In the genomic region with DNA sequence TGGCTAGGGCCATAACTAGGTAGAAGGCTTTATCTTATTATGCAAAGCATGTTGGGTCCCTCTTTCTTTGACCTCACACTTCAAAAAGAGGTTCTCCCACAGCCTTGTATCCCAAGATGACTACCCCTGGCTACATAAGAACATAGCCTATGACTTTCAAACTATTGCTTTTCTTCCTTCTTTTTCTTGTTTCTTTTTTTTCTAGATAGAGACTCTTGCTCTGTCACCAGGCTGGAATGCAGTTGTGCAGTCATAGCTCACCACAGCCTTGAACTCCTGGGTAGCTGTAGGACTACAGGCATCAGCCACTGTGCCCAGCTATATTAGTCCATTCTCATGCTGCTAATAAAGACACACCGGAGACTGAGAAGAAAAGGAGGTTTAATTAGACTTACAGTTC, we compare ENCODE assay signal across 18 cellular contexts. TPM values are rescaled to one million over a fixed set of nuclear protein-coding genes. Genes with fewer than 3 reads are reported as not detected.
DNase-seq lines count a peak whose midpoint lies in the region; ATAC-seq and TF ChIP-seq lines count a peak whose summit lies in the region.
"Had no signal": no experiment of that assay in that cellular context is flagged by ENCODE, and none has a peak within 500 bp of the region (broad histone marks: within the 10 kb centered on the region; RNA-seq: fewer than 3 reads in every experiment).

No MANE protein-coding gene starts in this region.

- H4K20me1 ChIP-seq in PC-3 (ENCODE audit: low read length) (no peaks in the 10 kb centered on the region), osteoblast (ENCODE audit: insufficient read depth, low read length) (no peaks in the 10 kb centered on the region)

- H3K9me2 ChIP-seq in PC-3 (replicated peaks; ENCODE audit: low read length), result no peaks in the 10 kb centered on the region

- H3K9me3 ChIP-seq in PC-3 (ENCODE audit: low read length) (no peaks in the 10 kb centered on the region), osteoblast (ENCODE audit: low read depth, low read length) (no peaks in the 10 kb centered on the region), thyroid gland (no peaks in the 10 kb centered on the region)
- H3K9me3 ChIP-seq: gastroesophageal sphincter, thoracic aorta had no signal

- no peaks in the 10 kb centered on the region for H3F3A ChIP-seq in PC-3 (ENCODE audit: low read length, unreplicated experiment)

- H3K36me3 ChIP-seq in PC-3 (ENCODE audit: low read depth, low read length) (no peaks in the 10 kb centered on the region), osteoblast (ENCODE audit: insufficient read depth, low read length) (no peaks in the 10 kb centered on the region), thyroid gland (no peaks in the 10 kb centered on the region)
- H3K36me3 ChIP-seq: gastroesophageal sphincter, thoracic aorta had no signal

- BruUV-seq in PC-3 (replicated peaks; lab: Mats Ljungman, UMichigan), result no TSS peak

- H3K27ac ChIP-seq in PC-3 (ENCODE audit: low read length), result no peak overlapping the region
- H3K27ac ChIP-seq in osteoblast (ENCODE audit: low read depth, low read length), result peak overlapping the region; percentile 38
- H3K27ac ChIP-seq in substantia nigra (ENCODE audit: low read depth, low read length, poor library complexity, severe bottlenecking), result no peak overlapping the region
- H3K27ac ChIP-seq in thyroid gland, result no peak overlapping the region
- H3K27ac ChIP-seq: C4-2B, gastroesophageal sphincter, thoracic aorta had no signal

- no peak overlapping the region for H3K9ac ChIP-seq in PC-3 (ENCODE audit: low read length)

- H3K4me3 ChIP-seq in PC-3 (ENCODE audit: low read length) (no peak overlapping the region), epithelial cell of proximal tubule (ENCODE audit: low read depth, low read length) (no peak overlapping the region), osteoblast (ENCODE audit: insufficient read depth, low read length) (no peak overlapping the region), thyroid gland (replicated peaks in 1 of 3) (no peak overlapping the region)
- H3K4me3 ChIP-seq: gastroesophageal sphincter, thoracic aorta had no signal

- TF ChIP-seq POLR2A in thyroid gland (IDR thresholded peaks at IDR 0.05), result no peak

- H2AFZ ChIP-seq in PC-3 (ENCODE audit: low read length) (no peak overlapping the region), osteoblast (ENCODE audit: low read length) (no peak overlapping the region)

- 100% methylated on average over 1 of the region's 1 CpG for WGBS in thyroid gland, 2 donors

- H3K79me2 ChIP-seq in PC-3 (ENCODE audit: low read length) (no peaks in the 10 kb centered on the region), osteoblast (ENCODE audit: insufficient read depth, low read length) (no peaks in the 10 kb centered on the region)

- H3K4me1 ChIP-seq in PC-3 (ENCODE audit: insufficient read depth, low read length), result no peaks in the 10 kb centered on the region
- peaks cover 9% of the 10 kb centered on the region for H3K4me1 ChIP-seq in osteoblast (ENCODE audit: insufficient read depth, low read length)
- no peaks in the 10 kb centered on the region for H3K4me1 ChIP-seq in thyroid gland
- H3K4me1 ChIP-seq: gastroesophageal sphincter had no signal

- H3K4me2 ChIP-seq in PC-3 (ENCODE audit: low read length), result no peak overlapping the region
- H3K4me2 ChIP-seq in osteoblast (ENCODE audit: insufficient read depth, low read length), result no peak overlapping the region

- H3K27me3 ChIP-seq in PC-3 (ENCODE audit: low read length) (no peaks in the 10 kb centered on the region), osteoblast (ENCODE audit: insufficient read depth, low read length) (no peaks in the 10 kb centered on the region), thyroid gland (no peaks in the 10 kb centered on the region)
- H3K27me3 ChIP-seq: gastroesophageal sphincter had no signal

- CTCF ChIA-PET in PC-3 (lab: Charles Lee), result no interaction called here

- intact Hi-C loops in PC-3 (cut with micrococcal nuclease) (no loop called here), cardiac septum (cut with DNase I) (no loop called here), thyroid gland (cut with DNase I) (no loop called here)

- ATAC-seq in PC-3, result peak; percentile 40; the same call in 1 of the 2 replicates
- ATAC-seq: gastroesophageal sphincter had no signal

- TF ChIP-seq CTCF in PC-3 (conservative IDR thresholded peaks at IDR 0.05; ENCODE audit: low read depth, low read length), result no peak
- TF ChIP-seq CTCF in epithelial cell of proximal tubule (conservative IDR thresholded peaks at IDR 0.05; ENCODE audit: low read depth, low read length), result no peak
- no peak for TF ChIP-seq CTCF in osteoblast (IDR thresholded peaks at IDR 0.05; ENCODE audit: extremely low read depth, low read depth, low read length)
- no peak for TF ChIP-seq CTCF in thyroid gland (IDR thresholded peaks at IDR 0.05)

- POLR2A ChIA-PET in PC-3 (lab: Charles Lee; ENCODE audit: unreplicated experiment), result no interaction called here

- DNase-seq in EL (peak; percentile 89), PC-3 (peak; percentile 49), epithelial cell of proximal tubule (ENCODE audit: low read depth) (peak; percentile 20), osteoblast (ENCODE audit: insufficient read length, low spot score, missing footprints) (peak; percentile 69), substantia nigra (lab: John Stamatoyannopoulos, UW) (no peak), cardiac septum (ENCODE audit: low spot score) (no peak), thyroid gland (no peak)
- DNase-seq in activated CD8-positive, alpha-beta memory T cell treated with anti-CD3 and anti-CD28 coated beads, Interleukin-2, amount 50 U/mL, for 48 hours, result no peak
- DNase-seq: activated CD4-positive, CD25-positive, alpha-beta regulatory T cell; activated CD8-positive, alpha-beta memory T cell treated with anti-CD3 and anti-CD28 coated beads, Interleukin-2, amount 50 U/mL, for 4 hours; immature natural killer cell; Kasumi-1; NCI-H2029 treated with DMSO at 0.1 percent for 48 hours; NCI-H69; nucleus accumbens had no signal

RNA-seq across cellular contexts. Expression of gene DIPK2A, which starts 47.2 kb away (rescaled TPM):
- 28.5 and 31.3 TPM in 2 replicates for total RNA-seq in PC-3 (2014; rRNA removed)
- 12.6 and 17.5 TPM in 2 replicates for total RNA-seq in epithelial cell of proximal tubule
- 18.0 and 38.0 TPM in 2 replicates for total RNA-seq in osteoblast
- 9.4 TPM for total RNA-seq in cardiac septum
- total RNA-seq in thyroid gland, result 10 to 100 TPM; 26.5 to 35.7 (median 28.9) TPM

Comparison
In these comparisons a context has a peak if more than half of its experiments do, and no peak if none do; other contexts are left out.
1. DNase-seq: peak in EL (single experiment), PC-3 (single experiment), epithelial cell of proximal tubule (single experiment) and osteoblast (single experiment); none in substantia nigra (0 of 49), cardiac septum (single experiment), activated CD8-positive, alpha-beta memory T cell treated with anti-CD3 and anti-CD28 coated beads, Interleukin-2, amount 50 U/mL, for 48 hours (single experiment) and thyroid gland (0 of 2).